Comparison of ENCODE assay signal across 20 cellular contexts in genomic region chr12:85462888-85463287, GRCh38.
"Had no signal": no experiment of that assay in that cellular context is flagged by ENCODE, and none has a peak within 500 bp of the region (broad histone marks: within the 10 kb centered on the region; RNA-seq: fewer than 3 reads in every experiment).

No MANE protein-coding gene starts in this region.

- DNase-seq: hippocampal formation; kidney; left colon; left lung; lower lobe of right lung; mammary epithelial cell; mesenchymal stem cell; naive thymus-derived CD8-positive, alpha-beta T cell; ovary; right lobe of liver; stimulated activated CD4-positive, alpha-beta T cell treated with anti-CD3 and anti-CD28 coated beads, Interleukin-1b, Interleukin-23, amount 100 ng/mL, for 48 hours; stimulated activated CD4-positive, alpha-beta T cell treated with anti-CD3 and anti-CD28 coated beads, Interleukin-2, amount 100 ng/mL, for 48 hours; stimulated activated CD4-positive, alpha-beta T cell treated with anti-CD3 and anti-CD28 coated beads, Interleukin-4, amount 100 ng/mL, for 4 hours; stimulated activated CD8-positive, alpha-beta memory T cell treated with anti-CD3 and anti-CD28 coated beads, Interleukin-4, amount 100 ng/mL, for 48 hours; stimulated activated naive CD4-positive, alpha-beta T cell treated with Interleukin-2 at 50 U/mL for 16 hours; stimulated activated naive CD8-positive, alpha-beta T cell treated with anti-CD3 and anti-CD28 coated beads, Interleukin-15, amount 100 ng/mL, for 72 hours; substantia nigra; upper lobe of left lung had no signal

- H3K27me3 Mint-ChIP-seq: stimulated activated memory B cell treated with anti-CD40 and anti-IgM and Interleukin-4, amounts not matched to agents 10 μg/mL and 1 μg/mL and 100 μg/mL, for 72 hours; stimulated activated naive CD8-positive, alpha-beta T cell treated with anti-CD3 and anti-CD28 coated beads, Interleukin-15, amount 100 ng/mL, for 72 hours had no signal

- H3K9me3 Mint-ChIP-seq: stimulated activated memory B cell treated with anti-CD40 and anti-IgM and Interleukin-4, amounts not matched to agents 10 μg/mL and 1 μg/mL and 100 μg/mL, for 72 hours; stimulated activated naive CD8-positive, alpha-beta T cell treated with anti-CD3 and anti-CD28 coated beads, Interleukin-15, amount 100 ng/mL, for 72 hours had no signal

- H3K36me3 Mint-ChIP-seq: naive thymus-derived CD8-positive, alpha-beta T cell; stimulated activated memory B cell treated with anti-CD40 and anti-IgM and Interleukin-4, amounts not matched to agents 10 μg/mL and 1 μg/mL and 100 μg/mL, for 72 hours had no signal

- H3K27ac Mint-ChIP-seq: naive thymus-derived CD8-positive, alpha-beta T cell; progenitor cell of endocrine pancreas; stimulated activated memory B cell treated with anti-CD40 and anti-IgM and Interleukin-4, amounts not matched to agents 10 μg/mL and 1 μg/mL and 100 μg/mL, for 72 hours had no signal

- H3K4me3 Mint-ChIP-seq: naive thymus-derived CD8-positive, alpha-beta T cell; stimulated activated memory B cell treated with anti-CD40 and anti-IgM and Interleukin-4, amounts not matched to agents 10 μg/mL and 1 μg/mL and 100 μg/mL, for 72 hours; stimulated activated naive CD8-positive, alpha-beta T cell treated with anti-CD3 and anti-CD28 coated beads, Interleukin-15, amount 100 ng/mL, for 72 hours had no signal

- H3K4me1 Mint-ChIP-seq: stimulated activated memory B cell treated with anti-CD40 and anti-IgM and Interleukin-4, amounts not matched to agents 10 μg/mL and 1 μg/mL and 100 μg/mL, for 72 hours; stimulated activated naive CD8-positive, alpha-beta T cell treated with anti-CD3 and anti-CD28 coated beads, Interleukin-15, amount 100 ng/mL, for 72 hours had no signal

- ATAC-seq: left colon; left lung; lower lobe of right lung; naive thymus-derived CD8-positive, alpha-beta T cell; right lobe of liver; stimulated activated memory B cell treated with anti-CD40 and anti-IgM and Interleukin-4, amounts not matched to agents 10 μg/mL and 1 μg/mL and 100 μg/mL, for 72 hours; stimulated activated naive CD8-positive, alpha-beta T cell treated with anti-CD3 and anti-CD28 coated beads, Interleukin-15, amount 100 ng/mL, for 72 hours had no signal
